In the genomic region with DNA sequence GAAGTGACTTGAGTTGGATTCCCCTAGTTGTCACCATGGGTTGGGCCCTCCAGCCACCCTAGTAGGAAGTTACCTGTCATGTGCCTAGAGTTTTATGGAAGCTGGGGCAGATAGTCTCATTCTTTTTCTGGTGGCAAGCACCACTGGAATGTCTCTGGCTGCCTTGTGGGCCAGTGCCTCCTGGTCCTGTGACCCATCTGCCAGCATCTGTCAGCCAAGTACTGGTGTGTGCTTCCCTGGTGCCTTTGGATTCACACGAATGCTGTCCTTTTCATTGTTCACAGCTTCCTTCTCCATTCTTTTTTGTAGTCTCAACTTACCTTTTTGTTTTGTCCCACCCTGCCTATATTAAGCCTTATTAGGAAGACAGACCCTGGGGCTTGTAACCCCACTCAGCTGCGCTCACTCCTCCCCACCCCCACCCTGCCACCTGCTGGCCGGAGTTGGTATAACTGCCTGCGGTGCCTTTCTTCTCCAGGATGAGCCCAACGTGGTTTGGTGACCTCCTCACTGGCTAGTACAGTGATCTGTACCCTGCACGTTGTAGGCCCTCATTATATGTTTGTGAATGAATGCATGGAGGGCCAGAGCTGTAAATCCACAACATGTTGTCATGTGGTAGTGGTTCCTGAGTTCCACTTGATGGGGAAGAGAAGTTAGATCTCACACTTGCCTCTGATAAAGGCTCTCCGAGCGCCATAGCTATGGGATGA, we compare ENCODE assay signal across 9 cellular contexts.
DNase-seq lines count a peak whose midpoint lies in the region; ATAC-seq and TF ChIP-seq lines count a peak whose summit lies in the region.
"Had no signal": no experiment of that assay in that cellular context is flagged by ENCODE, and none has a peak within 500 bp of the region (broad histone marks: within the 10 kb centered on the region; RNA-seq: fewer than 3 reads in every experiment).

No MANE protein-coding gene starts in this region.

- H3K36me3 ChIP-seq in BLaER1 (no peaks in the 10 kb centered on the region), adrenal gland (replicated peaks in 1 of 2) (no peaks in the 10 kb centered on the region)

- TF ChIP-seq CTCF in H9 (conservative IDR thresholded peaks at IDR 0.05) (peak; percentile 94), adrenal gland (IDR thresholded peaks at IDR 0.05) (peak; percentile 75 to 94 (median 90))

- H2BK20ac ChIP-seq in H9 (ENCODE audit: low read depth, low read length, poor library complexity, severe bottlenecking) = no peak overlapping the region

- no peak overlapping the region for H2AFZ ChIP-seq in H9 (ENCODE audit: low read length)

- no peak overlapping the region for H2BK120ac ChIP-seq in H9 (ENCODE audit: low read depth, low read length, poor library complexity, severe bottlenecking)

- H3K36me3 Mint-ChIP-seq in H9 (ENCODE audit: insufficient read depth in 1 of 3, low read depth in 3 of 3) = peaks cover 3 to 4% (median 3%) of the 10 kb centered on the region in 3 experiments; a peak in 3 of 7 replicates

- no peak overlapping the region for H4K5ac ChIP-seq in H9 (ENCODE audit: insufficient read length, low read depth, low read length)

- H3K4me3 ChIP-seq in BLaER1 = no peak overlapping the region
- H3K4me3 ChIP-seq in adrenal gland = no peak overlapping the region

- ATAC-seq in HG02970 (IDR thresholded peaks at IDR 0.05; ENCODE audit: low FRiP score, unreplicated experiment) (no peak), GM21576 (IDR thresholded peaks at IDR 0.05; ENCODE audit: unreplicated experiment) (no peak)

- no peak for TF ChIP-seq POLR2A in adrenal gland (IDR thresholded peaks at IDR 0.05)

- no peak overlapping the region for H3K56ac ChIP-seq in H9 (ENCODE audit: insufficient read length, low read depth, low read length)

- WGBS in H9 (ENCODE audit: extremely low coverage, insufficient read length, low lambda C conversion rate) = no CpG with 5 or more reads among the region's 8 CpGs
- 34 to 39% (median 35%) methylated on average over 8 of the region's 8 CpGs for WGBS in adrenal gland, 4 donors

- H3K14ac ChIP-seq in H9 (ENCODE audit: insufficient read depth, low read length) = no peak overlapping the region

- no peak overlapping the region for H4K8ac ChIP-seq in H9 (replicated peaks; ENCODE audit: insufficient read length, low read depth, low read length)

- peaks cover 14% of the 10 kb centered on the region for H3K23me2 ChIP-seq in H9 (ENCODE audit: insufficient read length, low read depth, low read length, poor library complexity, severe bottlenecking)

- H3K4me1 ChIP-seq in BLaER1 (peaks cover 82% of the 10 kb centered on the region), H9 (ENCODE audit: insufficient read depth, low read length) (peaks cover 1% of the 10 kb centered on the region; the same call in 1 of the 2 replicates), adrenal gland (replicated peaks in 1 of 2) (peaks cover 16 to 24% of the 10 kb centered on the region in 2 donors)

- H3K27ac ChIP-seq in BLaER1 = no peak overlapping the region
- H3K27ac ChIP-seq in H9 (ENCODE audit: insufficient read length, low read depth, low read length) = no peak overlapping the region
- H3K27ac ChIP-seq in adrenal gland = no peak overlapping the region

- no peak overlapping the region for H2AK5ac ChIP-seq in H9 (ENCODE audit: insufficient read length, low read length)

- H3K9ac ChIP-seq in BLaER1 (no peak overlapping the region), H9 (ENCODE audit: extremely low read depth, insufficient read length, low read length) (no peak overlapping the region)

- DNase-seq in H9 (peak; percentile 81), SK-N-DZ (ENCODE audit: low spot score) (peak; percentile 59), adrenal gland (peak; percentile 40 to 75 (median 61)), iPS-NIHi7 (ENCODE audit: extremely low spot score) (peak; percentile 84)
- peak; percentile 57 for DNase-seq in stimulated activated CD4-positive, alpha-beta T cell treated with anti-CD3 and anti-CD28 coated beads, Interleukin-4, amount 100 ng/mL, for 24 hours
- DNase-seq: left cardiac atrium had no signal

- no peak overlapping the region for H3T11ph ChIP-seq in H9 (ENCODE audit: low read length)

- H2BK15ac ChIP-seq in H9 (ENCODE audit: low read depth, low read length) = no peak overlapping the region

- no peaks in the 10 kb centered on the region for H3K79me1 ChIP-seq in H9 (ENCODE audit: insufficient read depth, low read depth, low read length, poor library complexity, severe bottlenecking)

- no peak overlapping the region for H2BK12ac ChIP-seq in H9 (ENCODE audit: insufficient read length, low read depth, low read length)

- H3K9me3 Mint-ChIP-seq in H9 = peaks cover 0 to 3% of the 10 kb centered on the region in 2 experiments; a peak in 1 of 5 replicates

- H3K27me3 ChIP-seq in BLaER1 (peaks cover 48% of the 10 kb centered on the region), H9 (ENCODE audit: insufficient read depth, low read length) (peaks cover 13% of the 10 kb centered on the region; the same call in 1 of the 2 replicates), adrenal gland (no peaks in the 10 kb centered on the region)

- H4K91ac ChIP-seq in H9 (ENCODE audit: insufficient read length, low read depth, low read length) = no peak overlapping the region

- no peak overlapping the region for H3K23ac ChIP-seq in H9 (ENCODE audit: insufficient read length, low read depth, low read length)

- H3K79me2 ChIP-seq in H9 (ENCODE audit: insufficient read depth, low read length) = no peaks in the 10 kb centered on the region

- H3K4ac ChIP-seq in H9 (ENCODE audit: low read depth, low read length) = no peak overlapping the region

- H3K27me3 Mint-ChIP-seq in H9 (ENCODE audit: low read depth) = peaks cover 40% of the 10 kb centered on the region

- intact Hi-C loops in adrenal gland (cut with DNase I) = loop anchor here (5.0 kb wide), 2 partner anchors 66 to 131 kb away; no protein-coding TSS in a partner anchor

- peak overlapping the region in 1 of 3 experiments; percentile 8; a peak in 1 of 7 replicates for H3K27ac Mint-ChIP-seq in H9

- H3K4me3 Mint-ChIP-seq in H9 = no peak overlapping the region

- H3K4me2 ChIP-seq in BLaER1 (peak overlapping the region; percentile 89; the same call in 1 of the 2 replicates), H9 (ENCODE audit: insufficient read depth, insufficient read length, low read length) (no peak overlapping the region)

- H4K20me1 ChIP-seq in BLaER1 = peaks cover 45% of the 10 kb centered on the region
- no peaks in the 10 kb centered on the region for H4K20me1 ChIP-seq in H9 (ENCODE audit: control insufficient read depth, insufficient read depth, insufficient read length)

- H3K9me3 ChIP-seq in BLaER1 (no peaks in the 10 kb centered on the region), H9 (ENCODE audit: control insufficient read depth, low read depth, low read length) (no peaks in the 10 kb centered on the region), adrenal gland (replicated peaks in 1 of 3) (no peaks in the 10 kb centered on the region)

- H2BK5ac ChIP-seq in H9 (ENCODE audit: insufficient read length, low read length) = no peak overlapping the region

- peaks cover 46 to 51% of the 10 kb centered on the region in 2 experiments for H3K4me1 Mint-ChIP-seq in H9

- no peak overlapping the region for H3K18ac ChIP-seq in H9 (ENCODE audit: insufficient read length, low read depth, low read length)
